In genomic region chr3:88440701-88441100, GRCh38 we compare ENCODE assay signal across 1 cellular context.
TF ChIP-seq lines count a peak whose summit lies in the region.

No MANE protein-coding gene starts in this region.

TF ChIP-seq in WTC11, 78 proteins besides CTCF, POLR2A, EP300 and RAD21 (continued from another document):
- no peak for TF ChIP-seq ATF3 (CRISPR knock-in tag; conservative IDR thresholded peaks at IDR 0.05)
- TF ChIP-seq HMGXB4 (CRISPR knock-in tag; IDR thresholded peaks at IDR 0.05) = no peak
- TF ChIP-seq CREB1 (CRISPR knock-in tag; IDR thresholded peaks at IDR 0.05) = no peak
- no peak for TF ChIP-seq SMAD3 (CRISPR knock-in tag; IDR thresholded peaks at IDR 0.05; ENCODE audit: borderline replicate concordance)
- no peak for TF ChIP-seq FOXK1 (CRISPR knock-in tag; IDR thresholded peaks at IDR 0.05)
- no peak for TF ChIP-seq FOXP4 (CRISPR knock-in tag; IDR thresholded peaks at IDR 0.05)
- TF ChIP-seq CREM (CRISPR knock-in tag; IDR thresholded peaks at IDR 0.05) = no peak
